In the genomic region with DNA sequence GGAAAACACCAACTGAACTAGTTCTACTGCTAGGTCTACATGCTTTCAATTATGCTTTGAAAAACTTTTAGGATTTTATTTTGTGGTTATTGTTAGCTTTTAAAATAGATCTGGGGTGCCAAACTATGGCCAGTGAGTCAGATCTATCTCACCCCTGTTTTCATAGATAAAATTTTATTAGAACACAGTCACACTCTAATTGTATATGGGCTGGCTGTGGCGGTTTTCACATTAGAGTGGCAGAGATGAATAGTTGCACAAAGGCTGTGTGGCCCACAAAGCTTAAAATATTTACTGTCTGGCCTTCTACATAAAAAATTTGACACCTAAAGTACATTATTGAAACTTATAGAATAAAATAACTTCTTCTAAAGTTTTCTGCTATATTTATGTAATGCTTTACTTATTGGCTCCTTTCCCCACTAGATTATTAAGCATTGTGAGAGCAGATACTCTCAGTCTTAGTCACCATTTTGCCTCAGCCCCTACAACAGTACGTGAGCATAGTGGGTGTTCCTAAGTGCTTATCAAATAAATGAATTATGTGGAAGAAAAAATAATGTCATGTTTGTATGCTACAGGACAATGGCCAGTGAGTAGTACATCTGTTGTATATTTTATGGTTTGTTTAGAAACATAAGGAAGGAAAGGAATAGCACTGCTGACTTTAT, we compare ENCODE assay signal across 13 cellular contexts. TPM values are rescaled to one million over a fixed set of nuclear protein-coding genes. Genes with fewer than 3 reads are reported as not detected.
DNase-seq lines count a peak whose midpoint lies in the region; ATAC-seq, FAIRE-seq and TF ChIP-seq lines count a peak whose summit lies in the region.
"Had no signal": no experiment of that assay in that cellular context is flagged by ENCODE, and none has a peak within 500 bp of the region (broad histone marks: within the 10 kb centered on the region; RNA-seq: fewer than 3 reads in every experiment).

No MANE protein-coding gene starts in this region.

- ATAC-seq in GM18502 (IDR thresholded peaks at IDR 0.05; ENCODE audit: poor library complexity, unreplicated experiment): peak; percentile 53
- ATAC-seq in HG02610 (IDR thresholded peaks at IDR 0.05; ENCODE audit: unreplicated experiment): peak; percentile 66
- no peak for ATAC-seq in HG03097 (IDR thresholded peaks at IDR 0.05; ENCODE audit: low FRiP score, unreplicated experiment)
- ATAC-seq in stimulated activated naive B cell treated with anti-CD40 and anti-IgM and Interleukin-4, amounts not matched to agents 10 μg/mL and 1 μg/mL and 100 μg/mL, for 72 hours (replicated peaks): no peak
- ATAC-seq: left colon had no signal

- DNase-seq in RPMI7951 (ENCODE audit: low read depth) (peak; percentile 18), keratinocyte (ENCODE audit: low read depth, low spot score) (no peak), SW 1271 (lab: John Stamatoyannopoulos, UW) (no peak), dedifferentiated amniotic fluid mesenchymal stem cell (ENCODE audit: extremely low spot score) (no peak)
- no peak for DNase-seq in stimulated activated naive B cell treated with anti-CD40 and anti-IgM and Interleukin-4, amounts not matched to agents 10 μg/mL and 1 μg/mL and 100 μg/mL, for 72 hours
- DNase-seq: activated B cell treated with CpG ODN at 0.5 μM for 24 hours; activated naive CD4-positive, alpha-beta T cell treated with anti-CD3 and anti-CD28 coated beads for 36 hours; effector memory CD4-positive, alpha-beta T cell; left colon; NCI-H1105 had no signal

- no peak overlapping the region for H3K27ac Mint-ChIP-seq in stimulated activated naive B cell treated with anti-CD40 and anti-IgM and Interleukin-4, amounts not matched to agents 10 μg/mL and 1 μg/mL and 100 μg/mL, for 72 hours
- H3K27ac Mint-ChIP-seq: activated B cell treated with CpG ODN at 0.5 μM for 24 hours; activated naive CD4-positive, alpha-beta T cell treated with anti-CD3 and anti-CD28 coated beads for 36 hours had no signal

- no peaks in the 10 kb centered on the region for H4K20me1 ChIP-seq in keratinocyte (ENCODE audit: control insufficient read depth, extremely low read depth, insufficient read depth, low read length)

- peak overlapping the region; percentile 17 for H3K27ac ChIP-seq in keratinocyte (ENCODE audit: control insufficient read depth, insufficient read depth, low read length)

- H3K4me2 ChIP-seq in keratinocyte (ENCODE audit: control insufficient read depth, extremely low read depth, insufficient read depth, low read depth, low read length): peak overlapping the region; percentile 2

- H3K9ac ChIP-seq in keratinocyte (ENCODE audit: control insufficient read depth, extremely low read depth, insufficient read depth, low read length): no peak overlapping the region

- H3K79me2 ChIP-seq in keratinocyte (ENCODE audit: control insufficient read depth, insufficient read depth, low read length): peaks cover 26% of the 10 kb centered on the region

- no peaks in the 10 kb centered on the region for H3K27me3 Mint-ChIP-seq in stimulated activated naive B cell treated with anti-CD40 and anti-IgM and Interleukin-4, amounts not matched to agents 10 μg/mL and 1 μg/mL and 100 μg/mL, for 72 hours
- H3K27me3 Mint-ChIP-seq: activated B cell treated with CpG ODN at 0.5 μM for 24 hours had no signal

- dilution Hi-C loops in keratinocyte (cut with MboI; ENCODE audit: extremely low pct_ligation_motif_present, low sequenced_read_pairs): no loop called here

- H3K36me3 Mint-ChIP-seq in stimulated activated naive B cell treated with anti-CD40 and anti-IgM and Interleukin-4, amounts not matched to agents 10 μg/mL and 1 μg/mL and 100 μg/mL, for 72 hours: peaks cover 11 to 19% of the 10 kb centered on the region in 2 donors

- H2AFZ ChIP-seq in keratinocyte (ENCODE audit: control insufficient read depth, low read length): no peak overlapping the region

- H3K9me3 ChIP-seq in keratinocyte (ENCODE audit: control insufficient read depth, low read depth, low read length): no peaks in the 10 kb centered on the region

- peaks cover 28% of the 10 kb centered on the region for H3K4me1 ChIP-seq in keratinocyte (ENCODE audit: control insufficient read depth, extremely low read depth, insufficient read depth, low read length)

- H3K4me1 Mint-ChIP-seq in stimulated activated naive B cell treated with anti-CD40 and anti-IgM and Interleukin-4, amounts not matched to agents 10 μg/mL and 1 μg/mL and 100 μg/mL, for 72 hours: peaks cover 2 to 13% of the 10 kb centered on the region in 2 donors

- H3K9me1 ChIP-seq in keratinocyte (ENCODE audit: control insufficient read depth, extremely low read depth, insufficient read depth, low read length): no peaks in the 10 kb centered on the region

- no peak overlapping the region for H3K4me3 Mint-ChIP-seq in stimulated activated naive B cell treated with anti-CD40 and anti-IgM and Interleukin-4, amounts not matched to agents 10 μg/mL and 1 μg/mL and 100 μg/mL, for 72 hours
- H3K4me3 Mint-ChIP-seq: activated B cell treated with CpG ODN at 0.5 μM for 24 hours; activated naive CD4-positive, alpha-beta T cell treated with anti-CD3 and anti-CD28 coated beads for 36 hours had no signal

- no peaks in the 10 kb centered on the region for H3K9me3 Mint-ChIP-seq in stimulated activated naive B cell treated with anti-CD40 and anti-IgM and Interleukin-4, amounts not matched to agents 10 μg/mL and 1 μg/mL and 100 μg/mL, for 72 hours
- H3K9me3 Mint-ChIP-seq: activated B cell treated with CpG ODN at 0.5 μM for 24 hours; activated naive CD4-positive, alpha-beta T cell treated with anti-CD3 and anti-CD28 coated beads for 36 hours had no signal

- H3K36me3 ChIP-seq in keratinocyte (ENCODE audit: control insufficient read depth in 2 of 2, extremely low read depth in 1 of 2, insufficient read depth in 2 of 2, low read length in 2 of 2): peaks cover 2 to 11% of the 10 kb centered on the region in 2 experiments

- peak; percentile 75 for FAIRE-seq in keratinocyte (lab: Jason Lieb, UNC)

- no peak for TF ChIP-seq CTCF in keratinocyte (optimal IDR thresholded peaks at IDR 0.05 in 1 of 3, IDR thresholded peaks at IDR 0.05 in 1 of 3, conservative IDR thresholded peaks at IDR 0.05 in 1 of 3; ENCODE audit: extremely low read depth in 1 of 3, insufficient read depth in 2 of 3, low read length in 3 of 3)

- H3K4me3 ChIP-seq in keratinocyte (ENCODE audit: control insufficient read depth in 2 of 3, extremely low read depth in 1 of 3, insufficient read depth in 2 of 3, low read depth in 1 of 3, low read length in 3 of 3): peak overlapping the region in 1 of 3 experiments; percentile 12

- H3K27me3 ChIP-seq in keratinocyte (ENCODE audit: control insufficient read depth, extremely low read depth, insufficient read depth, low read length): no peaks in the 10 kb centered on the region

RNA-seq across cellular contexts. Expression of gene SUV39H2, which starts 5.4 kb away (rescaled TPM):
- 37.9 and 48.5 TPM in 2 replicates for total RNA-seq in RPMI7951 (2014; rRNA removed; shearing (Covaris generic))
- 5.3 to 11.8 TPM (median 6.9 TPM) in 3 replicates for polyA plus RNA-seq in keratinocyte
- 5.3 TPM for polyA plus RNA-seq in keratinocyte (2011; ENCODE audit: low read depth)
- 5.1 and 11.5 TPM in 2 replicates for polyA plus RNA-seq in keratinocyte (2011; cell fraction: cytosol; rRNA removed)
- polyA plus RNA-seq in keratinocyte (2011; cell fraction: nucleus; rRNA removed): 4.1 and 6.3 TPM in 2 replicates
- polyA plus RNA-seq in keratinocyte (2012; ENCODE audit: low replicate concordance): 5.0 and 9.8 TPM in 2 replicates
- polyA minus RNA-seq in keratinocyte: 4.0 to 10.5 TPM (median 5.6 TPM) in 3 replicates
- polyA minus RNA-seq in keratinocyte (2011; cell fraction: cytosol; rRNA and poly(A)+ RNA removed): 7.7 TPM
- 4.5 and 7.5 TPM in 2 replicates for polyA minus RNA-seq in keratinocyte (2011; cell fraction: nucleus; rRNA and poly(A)+ RNA removed)

RNA-seq across cellular contexts. Expression of gene HSPA14, which starts 35.1 kb away (rescaled TPM):
- 38.7 and 51.5 TPM in 2 replicates for total RNA-seq in RPMI7951 (2014; rRNA removed; shearing (Covaris generic))
- polyA plus RNA-seq in keratinocyte: 17.7 to 29.5 TPM (median 18.6 TPM) in 3 replicates
- polyA plus RNA-seq in keratinocyte (2011; ENCODE audit: low read depth): 22.1 TPM
- 12.2 and 26.6 TPM in 2 replicates for polyA plus RNA-seq in keratinocyte (2011; cell fraction: cytosol; rRNA removed)
- polyA plus RNA-seq in keratinocyte (2011; cell fraction: nucleus; rRNA removed): 16.4 and 23.2 TPM in 2 replicates
- polyA plus RNA-seq in keratinocyte (2012; ENCODE audit: low replicate concordance): 14.5 and 17.1 TPM in 2 replicates
- 0.52 to 12.3 TPM (median 4.1 TPM) in 3 replicates for polyA minus RNA-seq in keratinocyte
- polyA minus RNA-seq in keratinocyte (2011; cell fraction: cytosol; rRNA and poly(A)+ RNA removed): 7.5 TPM
- 4.6 and 7.4 TPM in 2 replicates for polyA minus RNA-seq in keratinocyte (2011; cell fraction: nucleus; rRNA and poly(A)+ RNA removed)

RNA-seq across cellular contexts. Expression of gene MSANTD7, which starts 35.1 kb away (rescaled TPM):
- total RNA-seq in RPMI7951 (2014; rRNA removed; shearing (Covaris generic)): 20.5 and 24.6 TPM in 2 replicates
- polyA plus RNA-seq in keratinocyte: 6.6 to 8.6 TPM (median 7.1 TPM) in 3 replicates
- polyA plus RNA-seq in keratinocyte (2011; ENCODE audit: low read depth): 23.1 TPM
- polyA plus RNA-seq in keratinocyte (2011; cell fraction: cytosol; rRNA removed): 4.2 and 5.4 TPM in 2 replicates
- polyA plus RNA-seq in keratinocyte (2011; cell fraction: nucleus; rRNA removed): 5.2 and 5.6 TPM in 2 replicates
- 5.8 and 7.7 TPM in 2 replicates for polyA plus RNA-seq in keratinocyte (2012; ENCODE audit: low replicate concordance)
- 7.5 to 13.3 TPM (median 11.8 TPM) in 3 replicates for polyA minus RNA-seq in keratinocyte
- 11.5 TPM for polyA minus RNA-seq in keratinocyte (2011; cell fraction: cytosol; rRNA and poly(A)+ RNA removed)
- polyA minus RNA-seq in keratinocyte (2011; cell fraction: nucleus; rRNA and poly(A)+ RNA removed): 8.8 and 10.6 TPM in 2 replicates

RNA-seq across cellular contexts. Expression of gene CDNF, which starts 35.4 kb away (rescaled TPM):
- 0.29 TPM in 1 of 2 replicates, not detected in the other for total RNA-seq in RPMI7951 (2014; rRNA removed; shearing (Covaris generic))
- 1.1 to 1.4 TPM (median 1.2 TPM) in 3 replicates for polyA plus RNA-seq in keratinocyte
- polyA plus RNA-seq in keratinocyte (2011; ENCODE audit: low read depth): 0.99 TPM
- polyA plus RNA-seq in keratinocyte (2011; cell fraction: cytosol; rRNA removed): 0.86 and 1.8 TPM in 2 replicates
- polyA plus RNA-seq in keratinocyte (2011; cell fraction: nucleus; rRNA removed): 2.7 and 2.9 TPM in 2 replicates
- 1.0 TPM in 2 replicates for polyA plus RNA-seq in keratinocyte (2012; ENCODE audit: low replicate concordance)
- 0.92 to 2.2 TPM in 2 of 3 replicates, not detected in the other for polyA minus RNA-seq in keratinocyte
- polyA minus RNA-seq in keratinocyte (2011; cell fraction: cytosol; rRNA and poly(A)+ RNA removed): not detected
- polyA minus RNA-seq in keratinocyte (2011; cell fraction: nucleus; rRNA and poly(A)+ RNA removed): 1.1 TPM in 1 of 2 replicates, not detected in the other

Comparison
In these comparisons a context has a peak if more than half of its experiments do, and no peak if none do; other contexts are left out.
1. ATAC-seq: peak in GM18502 (single experiment) and HG02610 (single experiment); none in HG03097 (single experiment) and stimulated activated naive B cell treated with anti-CD40 and anti-IgM and Interleukin-4, amounts not matched to agents 10 μg/mL and 1 μg/mL and 100 μg/mL, for 72 hours (0 of 2).